ENCODE assay signal across 9 cellular contexts in the genomic region with DNA sequence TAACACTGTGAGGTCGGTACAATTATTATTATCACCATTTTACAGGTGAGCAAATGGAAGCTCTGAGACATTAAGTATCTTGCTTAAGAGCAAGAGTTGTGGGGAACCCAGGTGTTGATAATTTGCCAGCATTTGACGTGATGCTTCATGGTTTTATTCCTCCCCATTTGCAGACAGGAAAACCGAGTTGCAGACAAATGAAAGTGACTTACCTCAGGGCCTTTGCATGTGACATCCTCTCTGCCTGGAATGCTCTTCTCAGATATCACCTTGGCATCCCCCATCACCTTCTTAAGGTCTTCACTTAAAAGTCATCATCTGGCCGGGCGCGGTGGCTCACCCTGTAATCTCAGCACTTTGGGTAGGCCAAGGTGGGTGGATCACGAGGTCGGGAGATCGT. TPM values are rescaled to one million over a fixed set of nuclear protein-coding genes. Genes with fewer than 3 reads are reported as not detected.
"Had no signal": no experiment of that assay in that cellular context is flagged by ENCODE, and none has a peak within 500 bp of the region (broad histone marks: within the 10 kb centered on the region; RNA-seq: fewer than 3 reads in every experiment).

No MANE protein-coding gene starts in this region.

- DNase-seq: GDM1, GF-D8 had no signal

- FAIRE-seq: G401.6, GM12878, GM12891, GM12892, GM18507, GM19239 had no signal

- H3K4me3 ChIP-seq: GM12878 had no signal

- ATAC-seq: GM12878 had no signal

RNA-seq across cellular contexts. Expression of a gene that starts 21.0 kb away (rescaled TPM):
- total RNA-seq: G401 had no signal
